Comparison of ENCODE assay signal across 15 cellular contexts in genomic region chr10:85976267-85976793, GRCh38.
DNase-seq lines count a peak whose midpoint lies in the region; ATAC-seq and TF ChIP-seq lines count a peak whose summit lies in the region.
"Had no signal": no experiment of that assay in that cellular context is flagged by ENCODE, and none has a peak within 500 bp of the region (broad histone marks: within the 10 kb centered on the region; RNA-seq: fewer than 3 reads in every experiment).

No MANE protein-coding gene starts in this region.

- H3K9me3 ChIP-seq in OCI-LY1 (ENCODE audit: low read length) (no peaks in the 10 kb centered on the region), esophagus muscularis mucosa (peaks cover 0 to 6% (median 3%) of the 10 kb centered on the region in 4 donors)

- H3K4me1 ChIP-seq in OCI-LY1 (ENCODE audit: insufficient read depth, low read length, severe bottlenecking) (no peaks in the 10 kb centered on the region), esophagus muscularis mucosa (no peaks in the 10 kb centered on the region)

- no peaks in the 10 kb centered on the region for H3K79me2 ChIP-seq in OCI-LY1 (ENCODE audit: insufficient read depth, low read length)

- DNase-seq in esophagus muscularis mucosa (ENCODE audit: extremely low spot score) (peak; percentile 86), osteocyte (ENCODE audit: extremely low spot score, unreplicated experiment) (peak; percentile 82), glomerular visceral epithelial cell (ENCODE audit: extremely low spot score) (no peak), NCI-H187 treated with DMSO at 0.1 percent for 48 hours (lab: John Stamatoyannopoulos, UW) (no peak), caudate nucleus (lab: John Stamatoyannopoulos, UW) (no peak)
- DNase-seq in activated naive CD4-positive, alpha-beta T cell treated with anti-CD3 and anti-CD28 coated beads, Interleukin-2, amount 10 ng/mL, durations not matched to agents 7 days and 5 days = no peak
- DNase-seq: COR-L47, EL, NCI-H187, NCI-H446, SW 1271 had no signal

- no peak for TF ChIP-seq EP300 in esophagus muscularis mucosa (IDR thresholded peaks at IDR 0.05)

- no peak overlapping the region for H3K27ac Mint-ChIP-seq in osteocyte (ENCODE audit: unreplicated experiment)
- H3K27ac Mint-ChIP-seq in activated naive CD4-positive, alpha-beta T cell treated with anti-CD3 and anti-CD28 coated beads, Interleukin-2, amount 10 ng/mL, durations not matched to agents 7 days and 5 days = no peak overlapping the region

- no peak overlapping the region for H2AFZ ChIP-seq in OCI-LY1 (ENCODE audit: low read length)

- H3K27ac ChIP-seq in OCI-LY1 (ENCODE audit: low read depth, low read length, poor library complexity, severe bottlenecking) (no peak overlapping the region), esophagus muscularis mucosa (replicated peaks in 1 of 4) (no peak overlapping the region), caudate nucleus (ENCODE audit: low read depth, low read length) (no peak overlapping the region)

- WGBS in esophagus muscularis mucosa = 65% methylated on average over 6 of the region's 6 CpGs

- H3K27me3 ChIP-seq in OCI-LY1 (ENCODE audit: insufficient read depth, low read length) (no peaks in the 10 kb centered on the region), esophagus muscularis mucosa (no peaks in the 10 kb centered on the region)

- intact Hi-C loops in esophagus muscularis mucosa (cut with DNase I) = no loop called here

- H3K4me3 ChIP-seq in OCI-LY1 (ENCODE audit: low read depth, low read length, poor library complexity, severe bottlenecking) (no peak overlapping the region), esophagus muscularis mucosa (no peak overlapping the region)
- H3K4me3 ChIP-seq: K562 had no signal

- H3K4me3 Mint-ChIP-seq in osteocyte (ENCODE audit: unreplicated experiment) = no peak overlapping the region
- H3K4me3 Mint-ChIP-seq in activated naive CD4-positive, alpha-beta T cell treated with anti-CD3 and anti-CD28 coated beads, Interleukin-2, amount 10 ng/mL, durations not matched to agents 7 days and 5 days = no peak overlapping the region
- H3K4me3 Mint-ChIP-seq: CD14-positive monocyte had no signal

- TF ChIP-seq POLR2A in esophagus muscularis mucosa (IDR thresholded peaks at IDR 0.05; ENCODE audit: low read depth) = no peak

- no peaks in the 10 kb centered on the region for H3K9me2 ChIP-seq in OCI-LY1 (ENCODE audit: low read depth, low read length)

- H3K4me1 Mint-ChIP-seq in osteocyte (ENCODE audit: unreplicated experiment) = no peaks in the 10 kb centered on the region
- H3K4me1 Mint-ChIP-seq in activated naive CD4-positive, alpha-beta T cell treated with anti-CD3 and anti-CD28 coated beads, Interleukin-2, amount 10 ng/mL, durations not matched to agents 7 days and 5 days = no peaks in the 10 kb centered on the region
- H3K4me1 Mint-ChIP-seq: CD14-positive monocyte had no signal

- no peaks in the 10 kb centered on the region for H4K20me1 ChIP-seq in OCI-LY1 (ENCODE audit: insufficient read depth, low read length)

- H3K36me3 ChIP-seq in OCI-LY1 (ENCODE audit: insufficient read depth, low read length) (no peaks in the 10 kb centered on the region), esophagus muscularis mucosa (no peaks in the 10 kb centered on the region)

- no peaks in the 10 kb centered on the region for H3K36me3 Mint-ChIP-seq in osteocyte (ENCODE audit: unreplicated experiment)
- no peaks in the 10 kb centered on the region for H3K36me3 Mint-ChIP-seq in activated naive CD4-positive, alpha-beta T cell treated with anti-CD3 and anti-CD28 coated beads, Interleukin-2, amount 10 ng/mL, durations not matched to agents 7 days and 5 days
- H3K36me3 Mint-ChIP-seq: CD14-positive monocyte had no signal

- no peaks in the 10 kb centered on the region for H3K27me3 Mint-ChIP-seq in osteocyte (ENCODE audit: unreplicated experiment)
- no peaks in the 10 kb centered on the region for H3K27me3 Mint-ChIP-seq in activated naive CD4-positive, alpha-beta T cell treated with anti-CD3 and anti-CD28 coated beads, Interleukin-2, amount 10 ng/mL, durations not matched to agents 7 days and 5 days

- H3K9me3 Mint-ChIP-seq in osteocyte (ENCODE audit: unreplicated experiment) = peaks cover 11% of the 10 kb centered on the region
- H3K9me3 Mint-ChIP-seq in activated naive CD4-positive, alpha-beta T cell treated with anti-CD3 and anti-CD28 coated beads, Interleukin-2, amount 10 ng/mL, durations not matched to agents 7 days and 5 days = no peaks in the 10 kb centered on the region

- CTCF ChIA-PET in activated naive CD4-positive, alpha-beta T cell treated with anti-CD3 and anti-CD28 coated beads, Interleukin-2, amount 10 ng/mL, durations not matched to agents 7 days and 5 days (lab: Charles Lee) = no interaction called here

- H3K9ac ChIP-seq in OCI-LY1 (ENCODE audit: low read length) = no peak overlapping the region

- H3F3A ChIP-seq in OCI-LY1 (ENCODE audit: insufficient read depth, low read length) = no peaks in the 10 kb centered on the region

- ATAC-seq in GM18867 (IDR thresholded peaks at IDR 0.05; ENCODE audit: unreplicated experiment) = peak; percentile 49
- ATAC-seq: K562 had no signal

- no peak overlapping the region for H3K4me2 ChIP-seq in OCI-LY1 (ENCODE audit: low read length)

- TF ChIP-seq CTCF in OCI-LY1 (IDR thresholded peaks at IDR 0.05; ENCODE audit: low read length) (peak; percentile 33; the same call in 1 of the 2 replicates), esophagus muscularis mucosa (IDR thresholded peaks at IDR 0.05) (no peak), osteocyte (IDR thresholded peaks at IDR 0.05) (no peak)

Comparison
In these comparisons a context has a peak if more than half of its experiments do, and no peak if none do; other contexts are left out.
1. DNase-seq: peak in esophagus muscularis mucosa (single experiment) and osteocyte (single experiment); none in glomerular visceral epithelial cell (single experiment), NCI-H187 treated with DMSO at 0.1 percent for 48 hours (single experiment), activated naive CD4-positive, alpha-beta T cell treated with anti-CD3 and anti-CD28 coated beads, Interleukin-2, amount 10 ng/mL, durations not matched to agents 7 days and 5 days (single experiment) and caudate nucleus (0 of 61).